12 cellular contexts compared by ENCODE assay signal in genomic region chr20:38303908-38304379, GRCh38. TPM values are rescaled to one million over a fixed set of nuclear protein-coding genes. Genes with fewer than 3 reads are reported as not detected.
DNase-seq lines count a peak whose midpoint lies in the region; ATAC-seq and TF ChIP-seq lines count a peak whose summit lies in the region.
"Had no signal": no experiment of that assay in that cellular context is flagged by ENCODE, and none has a peak within 500 bp of the region (broad histone marks: within the 10 kb centered on the region; RNA-seq: fewer than 3 reads in every experiment).

TSS of gene BPI (plus strand) at chr20:38304156. CDS start at chr20:38304224, 68 bp downstream.

- no peak within 1 kb of the TSS for H3K23ac ChIP-seq in mesenchymal stem cell (ENCODE audit: low read length in 2 of 2)

- H4K91ac ChIP-seq in mesenchymal stem cell (ENCODE audit: low read length) = peak within 1 kb of the TSS; percentile 64

- H2AK5ac ChIP-seq in mesenchymal stem cell (ENCODE audit: low read length, severe bottlenecking) = no peak within 1 kb of the TSS

- H3K27ac ChIP-seq in mesenchymal stem cell (ENCODE audit: low read length, poor library complexity, severe bottlenecking) = no peak within 1 kb of the TSS
- H3K27ac ChIP-seq in CD4-positive, alpha-beta memory T cell (ENCODE audit: low read depth, low read length) = no peak within 1 kb of the TSS
- no peak within 1 kb of the TSS for H3K27ac ChIP-seq in colonic mucosa

- peaks cover 7% of the 10 kb centered on the region for H3K4me1 ChIP-seq in mesenchymal stem cell (ENCODE audit: control insufficient read depth, insufficient read depth, low read depth, low read length)
- peaks cover 11% of the 10 kb centered on the region for H3K4me1 ChIP-seq in CD4-positive, alpha-beta memory T cell (ENCODE audit: insufficient read depth, low read length)
- H3K4me1 ChIP-seq in colonic mucosa = no peaks in the 10 kb centered on the region

- TF ChIP-seq CTCF in AG10803 (conservative IDR thresholded peaks at IDR 0.05; ENCODE audit: low read length) (no peak), colonic mucosa (IDR thresholded peaks at IDR 0.05) (no peak)

- intact Hi-C loops in CD4-positive, alpha-beta memory T cell (cut with micrococcal nuclease) = no loop called here
- intact Hi-C loops in colonic mucosa (cut with DNase I) = no loop called here

- H3K9me3 ChIP-seq in mesenchymal stem cell (ENCODE audit: control insufficient read depth, low read length) (no peaks in the 10 kb centered on the region), colonic mucosa (no peaks in the 10 kb centered on the region)
- H3K9me3 ChIP-seq in CD4-positive, alpha-beta memory T cell (ENCODE audit: control insufficient read depth in 1 of 2, low read length in 2 of 2) = no peaks in the 10 kb centered on the region

- H3K79me1 ChIP-seq in mesenchymal stem cell (replicated peaks; ENCODE audit: low read length, poor library complexity, severe bottlenecking) = no peaks in the 10 kb centered on the region

- no peak within 1 kb of the TSS for H3K14ac ChIP-seq in mesenchymal stem cell (ENCODE audit: low read length in 2 of 2)

- H3K4me3 Mint-ChIP-seq in activated CD8-positive, alpha-beta T cell treated with anti-CD3 and anti-CD28 coated beads, Interleukin-2, amount 10 ng/mL, durations not matched to agents 7 days and 5 days = no peak within 1 kb of the TSS
- peak within 1 kb of the TSS in 2 of 8 donors; percentile 27 to 42 for H3K4me3 Mint-ChIP-seq in CD4-positive, alpha-beta memory T cell
- H3K4me3 Mint-ChIP-seq: activated CD4-positive, alpha-beta T cell treated with anti-CD3 and anti-CD28 coated beads, Interleukin-2, amount 10 ng/mL, durations not matched to agents 7 days and 5 days had no signal

- DNase-seq in AG10803 (ENCODE audit: low read depth) (peak; percentile 13), KG1 (lab: John Stamatoyannopoulos, UW) (peak; percentile 48), mesenchymal stem cell (no peak), NCI-H2196 treated with DMSO at 0.1 percent for 48 hours (lab: John Stamatoyannopoulos, UW; ENCODE audit: unreplicated experiment) (no peak), SHP77 treated with DMSO at 0.1 percent for 48 hours (lab: John Stamatoyannopoulos, UW) (no peak), colonic mucosa (no peak)
- DNase-seq in activated CD8-positive, alpha-beta T cell treated with anti-CD3 and anti-CD28 coated beads, Interleukin-2, amount 10 ng/mL, durations not matched to agents 7 days and 5 days = no peak
- no peak for DNase-seq in CD4-positive, alpha-beta memory T cell
- DNase-seq: activated CD4-positive, alpha-beta T cell treated with anti-CD3 and anti-CD28 coated beads, Interleukin-2, amount 10 ng/mL, durations not matched to agents 7 days and 5 days; CD4-positive, CD25-positive, alpha-beta regulatory T cell; left cardiac atrium had no signal

- no peak within 1 kb of the TSS for H2BK120ac ChIP-seq in mesenchymal stem cell (ENCODE audit: low read depth, low read length)

- no peaks in the 10 kb centered on the region for H3K9me3 Mint-ChIP-seq in activated CD8-positive, alpha-beta T cell treated with anti-CD3 and anti-CD28 coated beads, Interleukin-2, amount 10 ng/mL, durations not matched to agents 7 days and 5 days (ENCODE audit: insufficient read depth)
- no peaks in the 10 kb centered on the region for H3K9me3 Mint-ChIP-seq in CD4-positive, alpha-beta memory T cell
- H3K9me3 Mint-ChIP-seq: activated CD4-positive, alpha-beta T cell treated with anti-CD3 and anti-CD28 coated beads, Interleukin-2, amount 10 ng/mL, durations not matched to agents 7 days and 5 days had no signal

- no peak within 1 kb of the TSS for H3K27ac Mint-ChIP-seq in activated CD8-positive, alpha-beta T cell treated with anti-CD3 and anti-CD28 coated beads, Interleukin-2, amount 10 ng/mL, durations not matched to agents 7 days and 5 days
- H3K27ac Mint-ChIP-seq in CD4-positive, alpha-beta memory T cell = peak within 1 kb of the TSS in 1 of 7 donors; percentile 31
- H3K27ac Mint-ChIP-seq: activated CD4-positive, alpha-beta T cell treated with anti-CD3 and anti-CD28 coated beads, Interleukin-2, amount 10 ng/mL, durations not matched to agents 7 days and 5 days; CD4-positive, CD25-positive, alpha-beta regulatory T cell had no signal

- peak; percentile 66 for ATAC-seq in activated CD8-positive, alpha-beta T cell treated with anti-CD3 and anti-CD28 coated beads, Interleukin-2, amount 10 ng/mL, durations not matched to agents 7 days and 5 days

- no peaks in the 10 kb centered on the region for H3K36me3 ChIP-seq in mesenchymal stem cell (ENCODE audit: control insufficient read depth in 1 of 2, insufficient read depth in 2 of 2, low read depth in 1 of 2, low read length in 2 of 2)
- no peaks in the 10 kb centered on the region for H3K36me3 ChIP-seq in CD4-positive, alpha-beta memory T cell (ENCODE audit: insufficient read depth, low read length)
- no peaks in the 10 kb centered on the region for H3K36me3 ChIP-seq in colonic mucosa

- H3K27me3 ChIP-seq in mesenchymal stem cell (ENCODE audit: control insufficient read depth in 1 of 2, insufficient read depth in 1 of 2, low read length in 2 of 2) (peaks cover 0 to 68% of the 10 kb centered on the region in 2 experiments), colonic mucosa (no peaks in the 10 kb centered on the region)
- H3K27me3 ChIP-seq in CD4-positive, alpha-beta memory T cell (ENCODE audit: insufficient read depth, low read length) = peaks cover 14% of the 10 kb centered on the region

- CTCF ChIA-PET in activated CD8-positive, alpha-beta T cell treated with anti-CD3 and anti-CD28 coated beads, Interleukin-2, amount 10 ng/mL, durations not matched to agents 7 days and 5 days (lab: Charles Lee) = no interaction called here
- CTCF ChIA-PET in CD4-positive, alpha-beta memory T cell (lab: Charles Lee; ENCODE audit: partially characterized antibody) = no interaction called here

- peaks cover 42% of the 10 kb centered on the region for H3K27me3 Mint-ChIP-seq in activated CD8-positive, alpha-beta T cell treated with anti-CD3 and anti-CD28 coated beads, Interleukin-2, amount 10 ng/mL, durations not matched to agents 7 days and 5 days (ENCODE audit: low read depth)
- H3K27me3 Mint-ChIP-seq in CD4-positive, alpha-beta memory T cell = peaks cover 25 to 46% of the 10 kb centered on the region in 2 donors

- no peak within 1 kb of the TSS for H2AFZ ChIP-seq in mesenchymal stem cell (ENCODE audit: low read depth, low read length)

- no peak within 1 kb of the TSS for H2BK5ac ChIP-seq in mesenchymal stem cell (ENCODE audit: low read depth, low read length, poor library complexity, severe bottlenecking)

- no peak within 1 kb of the TSS for H3K4ac ChIP-seq in mesenchymal stem cell (ENCODE audit: low read depth in 1 of 2, low read length in 2 of 2)

- H3K4me1 Mint-ChIP-seq in activated CD8-positive, alpha-beta T cell treated with anti-CD3 and anti-CD28 coated beads, Interleukin-2, amount 10 ng/mL, durations not matched to agents 7 days and 5 days (ENCODE audit: low read depth) = peaks cover 25% of the 10 kb centered on the region
- peaks cover 9 to 19% (median 14%) of the 10 kb centered on the region in 4 donors for H3K4me1 Mint-ChIP-seq in CD4-positive, alpha-beta memory T cell

- peak within 1 kb of the TSS; percentile 75 for H2BK15ac ChIP-seq in mesenchymal stem cell (ENCODE audit: low read depth, poor library complexity, severe bottlenecking)

- H3K36me3 Mint-ChIP-seq in activated CD8-positive, alpha-beta T cell treated with anti-CD3 and anti-CD28 coated beads, Interleukin-2, amount 10 ng/mL, durations not matched to agents 7 days and 5 days (ENCODE audit: low read depth) = no peaks in the 10 kb centered on the region
- no peaks in the 10 kb centered on the region for H3K36me3 Mint-ChIP-seq in CD4-positive, alpha-beta memory T cell
- H3K36me3 Mint-ChIP-seq: CD4-positive, CD25-positive, alpha-beta regulatory T cell had no signal

- H3K4me3 ChIP-seq in AG10803 (ENCODE audit: low read length) (no peak within 1 kb of the TSS), mesenchymal stem cell (ENCODE audit: insufficient read depth in 1 of 2, low read depth in 1 of 2, low read length in 2 of 2) (no peak within 1 kb of the TSS), colonic mucosa (no peak within 1 kb of the TSS)
- no peak within 1 kb of the TSS for H3K4me3 ChIP-seq in CD4-positive, alpha-beta memory T cell (ENCODE audit: low read length in 2 of 2)

- H3K9ac ChIP-seq in mesenchymal stem cell (ENCODE audit: low read length) (no peak within 1 kb of the TSS), colonic mucosa (ENCODE audit: low read depth in 2 of 2, low read length in 2 of 2) (no peak within 1 kb of the TSS)

- no peak within 1 kb of the TSS for H4K8ac ChIP-seq in mesenchymal stem cell (ENCODE audit: low read length)

- H3K18ac ChIP-seq in mesenchymal stem cell (ENCODE audit: low read depth in 1 of 2, low read length in 2 of 2) = no peak within 1 kb of the TSS

- POLR2A ChIA-PET in activated CD8-positive, alpha-beta T cell treated with anti-CD3 and anti-CD28 coated beads, Interleukin-2, amount 10 ng/mL, durations not matched to agents 7 days and 5 days (lab: Charles Lee) = no interaction called here
- POLR2A ChIA-PET in CD4-positive, alpha-beta memory T cell (lab: Charles Lee; ENCODE audit: partially characterized antibody) = no interaction called here

- H2BK12ac ChIP-seq in mesenchymal stem cell (ENCODE audit: low read length in 2 of 2) = no peak within 1 kb of the TSS

- 82% methylated on average over 21 of the region's 21 CpGs for WGBS in mesenchymal stem cell

- no peak within 1 kb of the TSS for H3K4me2 ChIP-seq in mesenchymal stem cell (ENCODE audit: low read length, poor library complexity, severe bottlenecking)

RNA-seq across cellular contexts. Expression of gene BPI, which starts in this region (rescaled TPM):
- not detected for total RNA-seq in activated CD8-positive, alpha-beta T cell treated with anti-CD3 and anti-CD28 coated beads, Interleukin-2, amount 10 ng/mL, durations not matched to agents 7 days and 5 days
- polyA plus RNA-seq in mesenchymal stem cell (2013, experiment 1 of 2) = not detected
- polyA plus RNA-seq in mesenchymal stem cell (2013, experiment 2 of 2) = not detected
- total RNA-seq in CD4-positive, alpha-beta memory T cell = not detected
- not detected for polyA plus RNA-seq in CD4-positive, alpha-beta memory T cell
- total RNA-seq in colonic mucosa = not detected
- total RNA-seq: activated CD4-positive, alpha-beta T cell treated with anti-CD3 and anti-CD28 coated beads, Interleukin-2, amount 10 ng/mL, durations not matched to agents 7 days and 5 days; CD4-positive, CD25-positive, alpha-beta regulatory T cell; left cardiac atrium; LHCN-M2 had no signal
- polyA plus RNA-seq: CD4-positive, CD25-positive, alpha-beta regulatory T cell had no signal

Comparison
In these comparisons a context has a peak if more than half of its experiments do, and no peak if none do; other contexts are left out.
1. Peak in ATAC-seq in activated CD8-positive, alpha-beta T cell treated with anti-CD3 and anti-CD28 coated beads, Interleukin-2, amount 10 ng/mL, durations not matched to agents 7 days and 5 days; RNA of the gene not detected or under 1 TPM.
2. DNase-seq: peak in AG10803 (single experiment) and KG1 (single experiment); none in activated CD8-positive, alpha-beta T cell treated with anti-CD3 and anti-CD28 coated beads, Interleukin-2, amount 10 ng/mL, durations not matched to agents 7 days and 5 days (single experiment), mesenchymal stem cell (single experiment), NCI-H2196 treated with DMSO at 0.1 percent for 48 hours (single experiment), CD4-positive, alpha-beta memory T cell (0 of 5), SHP77 treated with DMSO at 0.1 percent for 48 hours (single experiment) and colonic mucosa (single experiment).